Comparison of ENCODE assay signal across 8 cellular contexts in the genomic region with DNA sequence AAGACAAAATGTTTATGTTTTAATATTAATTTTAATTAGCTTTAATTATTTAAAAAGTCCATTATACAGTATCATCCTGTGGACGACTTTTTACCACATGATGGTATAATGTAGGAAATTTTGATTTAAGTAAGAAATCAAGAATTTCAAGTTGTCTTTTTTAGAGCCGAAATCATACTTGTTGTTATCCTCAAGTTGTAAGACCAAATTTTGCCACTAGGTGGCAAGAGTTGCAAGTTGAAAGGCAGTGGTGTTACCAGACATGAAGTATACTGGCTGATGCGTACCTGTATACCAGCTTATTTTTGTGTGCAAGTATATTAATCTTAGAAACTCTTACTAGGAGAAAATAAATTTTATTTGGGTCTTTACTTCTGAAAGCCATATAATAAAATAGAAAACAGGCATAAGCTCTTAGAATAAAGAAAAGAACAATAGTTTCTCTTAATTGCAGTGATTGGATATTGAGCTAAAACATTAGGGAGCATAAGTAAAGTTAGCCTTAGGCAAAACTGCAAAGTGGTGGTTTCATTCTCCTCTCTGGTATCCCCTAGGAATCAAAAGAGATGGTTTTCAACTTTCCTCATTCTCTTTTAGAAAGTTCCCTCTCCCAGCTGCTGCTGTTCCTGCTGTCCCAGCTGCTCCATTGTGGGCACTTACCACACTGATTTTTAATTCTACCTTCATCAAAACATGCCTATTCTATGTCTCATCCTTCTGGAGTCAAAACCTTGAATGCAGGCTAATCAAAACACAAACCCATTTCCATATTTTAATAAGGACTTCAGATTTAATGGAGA.
DNase-seq lines count a peak whose midpoint lies in the region; ATAC-seq and TF ChIP-seq lines count a peak whose summit lies in the region.

No MANE protein-coding gene starts in this region.

- H3K36me3 ChIP-seq in Karpas-422 (ENCODE audit: insufficient read depth, low read length) (no peaks in the 10 kb centered on the region), PC-3 (ENCODE audit: low read depth, low read length) (no peaks in the 10 kb centered on the region), mesendoderm (ENCODE audit: control insufficient read depth, insufficient read depth, low read length) (no peaks in the 10 kb centered on the region)

- no peak overlapping the region for H2AK5ac ChIP-seq in mesendoderm (ENCODE audit: low read length)

- DNase-seq in stimulated activated CD4-positive, alpha-beta T cell treated with anti-CD3 and anti-CD28 coated beads, Interleukin-15, amount 100 ng/mL, for 24 hours, result peak; percentile 15
- DNase-seq in stimulated activated CD4-positive, alpha-beta T cell treated with anti-CD3 and anti-CD28 coated beads, Interleukin-1b, Interleukin-23, amount 100 ng/mL, for 48 hours, result no peak
- DNase-seq in Karpas-422 (peak; percentile 82), PC-3 (peak; percentile 75), dorsolateral prefrontal cortex (peak in 2 of 10 donors; percentile 8 to 51), mesendoderm (peak; percentile 73)
- DNase-seq in NK-92 treated with Interleukin-12 subunit alpha and Interleukin-12 subunit beta, amount 100 ng/mL, for 24 hours (lab: John Stamatoyannopoulos, UW), result no peak

- H3F3A ChIP-seq in PC-3 (ENCODE audit: low read length, unreplicated experiment), result no peaks in the 10 kb centered on the region

- no peak overlapping the region for H2BK120ac ChIP-seq in mesendoderm (ENCODE audit: low read depth, low read length)

- peak; percentile 69 for TF ChIP-seq CTCF in PC-3 (conservative IDR thresholded peaks at IDR 0.05; ENCODE audit: low read depth, low read length)
- peak; percentile 65 to 88 (median 77) for TF ChIP-seq CTCF in dorsolateral prefrontal cortex (IDR thresholded peaks at IDR 0.05 in 54 of 56, conservative IDR thresholded peaks at IDR 0.05 in 2 of 56; ENCODE audit: low read depth in 1 of 56, partially characterized antibody in 56 of 56)

- no peaks in the 10 kb centered on the region for H3K79me1 ChIP-seq in mesendoderm (ENCODE audit: low read length)

- no CpG with 5 or more reads among the region's 3 CpGs for WGBS in mesendoderm (ENCODE audit: extremely low coverage, insufficient coverage, low lambda C conversion rate)

- no peak overlapping the region for H3K56ac ChIP-seq in mesendoderm (ENCODE audit: low read length)

- no peaks in the 10 kb centered on the region for H3K27me3 ChIP-seq in Karpas-422 (ENCODE audit: low read length)
- H3K27me3 ChIP-seq in PC-3 (ENCODE audit: low read length), result no peaks in the 10 kb centered on the region
- H3K27me3 ChIP-seq in dorsolateral prefrontal cortex, result no peaks in the 10 kb centered on the region
- H3K27me3 ChIP-seq in mesendoderm (ENCODE audit: insufficient read depth, low read length, poor library complexity), result no peaks in the 10 kb centered on the region

- no peak overlapping the region for H3K4me3 ChIP-seq in Karpas-422 (ENCODE audit: low read length)
- no peak overlapping the region for H3K4me3 ChIP-seq in PC-3 (ENCODE audit: low read length)
- no peak overlapping the region for H3K4me3 ChIP-seq in dorsolateral prefrontal cortex
- no peak overlapping the region for H3K4me3 ChIP-seq in mesendoderm (ENCODE audit: low read length)

- no peak overlapping the region for H2AFZ ChIP-seq in Karpas-422 (ENCODE audit: low read length)
- H2AFZ ChIP-seq in PC-3 (ENCODE audit: low read length), result no peak overlapping the region

- H3K4me1 ChIP-seq in Karpas-422 (ENCODE audit: low read length) (no peaks in the 10 kb centered on the region), PC-3 (ENCODE audit: insufficient read depth, low read length) (no peaks in the 10 kb centered on the region), mesendoderm (ENCODE audit: control insufficient read depth, low read depth, low read length) (no peaks in the 10 kb centered on the region)

- H4K8ac ChIP-seq in mesendoderm (ENCODE audit: low read depth, low read length), result no peak overlapping the region

- no peak overlapping the region for H3K4ac ChIP-seq in mesendoderm (ENCODE audit: low read depth, low read length)

- POLR2A ChIA-PET in PC-3 (lab: Charles Lee; ENCODE audit: unreplicated experiment), result no interaction called here

- H3K9ac ChIP-seq in Karpas-422 (ENCODE audit: low read length), result no peak overlapping the region
- no peak overlapping the region for H3K9ac ChIP-seq in PC-3 (ENCODE audit: low read length)
- no peak overlapping the region for H3K9ac ChIP-seq in mesendoderm (ENCODE audit: low read length)

- no peak overlapping the region for H2BK15ac ChIP-seq in mesendoderm (replicated peaks; ENCODE audit: low read depth)

- peak; percentile 86 for ATAC-seq in GM21825 (IDR thresholded peaks at IDR 0.05; ENCODE audit: unreplicated experiment)
- ATAC-seq in PC-3, result peak; percentile 67

- H3K79me2 ChIP-seq in Karpas-422 (ENCODE audit: low read length), result no peaks in the 10 kb centered on the region
- no peaks in the 10 kb centered on the region for H3K79me2 ChIP-seq in PC-3 (ENCODE audit: low read length)
- no peaks in the 10 kb centered on the region for H3K79me2 ChIP-seq in mesendoderm (ENCODE audit: control insufficient read depth, insufficient read depth, low read length)

- no peaks in the 10 kb centered on the region for H3K9me2 ChIP-seq in Karpas-422 (replicated peaks; ENCODE audit: insufficient read depth, low read length)
- H3K9me2 ChIP-seq in PC-3 (replicated peaks; ENCODE audit: low read length), result no peaks in the 10 kb centered on the region

- no peak overlapping the region for H3K27ac ChIP-seq in Karpas-422 (ENCODE audit: low read length)
- no peak overlapping the region for H3K27ac ChIP-seq in PC-3 (ENCODE audit: low read length)
- H3K27ac ChIP-seq in dorsolateral prefrontal cortex, result no peak overlapping the region
- H3K27ac ChIP-seq in mesendoderm (ENCODE audit: low read depth, low read length), result no peak overlapping the region

- no peaks in the 10 kb centered on the region for H3K9me3 ChIP-seq in Karpas-422 (ENCODE audit: low read length)
- H3K9me3 ChIP-seq in PC-3 (ENCODE audit: low read length), result no peaks in the 10 kb centered on the region

- CTCF ChIA-PET in PC-3 (lab: Charles Lee), result interaction anchor here (0.7 kb wide), 2 partner anchors 378 to 712 kb away, joined by 3 to 4 read pairs; no protein-coding TSS in a partner anchor

- H4K20me1 ChIP-seq in Karpas-422 (ENCODE audit: insufficient read depth, low read depth, low read length), result no peaks in the 10 kb centered on the region
- H4K20me1 ChIP-seq in PC-3 (ENCODE audit: low read length), result no peaks in the 10 kb centered on the region

- H3K23ac ChIP-seq in mesendoderm (ENCODE audit: low read length), result no peak overlapping the region

- intact Hi-C loops in PC-3 (cut with micrococcal nuclease) (loop anchor here (2.0 to 10.0 kb wide), 2 partner anchors 286 to 660 kb away; no protein-coding TSS in a partner anchor), dorsolateral prefrontal cortex (cut with DNase I) (loop anchor here (5.0 to 10.0 kb wide), 2 partner anchors 660 to 883 kb away; no protein-coding TSS in a partner anchor)

- no peak overlapping the region for H3K18ac ChIP-seq in mesendoderm (ENCODE audit: low read length)

- BruUV-seq in PC-3 (replicated peaks; lab: Mats Ljungman, UMichigan), result no TSS peak

- no peak overlapping the region for H4K5ac ChIP-seq in mesendoderm (ENCODE audit: low read length)

- H3K4me2 ChIP-seq in Karpas-422 (ENCODE audit: low read depth, low read length, poor library complexity, severe bottlenecking) (no peak overlapping the region), PC-3 (ENCODE audit: low read length) (no peak overlapping the region), mesendoderm (ENCODE audit: low read length) (no peak overlapping the region)

- no peak overlapping the region for H2BK5ac ChIP-seq in mesendoderm (ENCODE audit: low read length)

Comparison
In these comparisons a context has a peak if more than half of its experiments do, and no peak if none do; other contexts are left out.
1. DNase-seq: peak in stimulated activated CD4-positive, alpha-beta T cell treated with anti-CD3 and anti-CD28 coated beads, Interleukin-15, amount 100 ng/mL, for 24 hours (single experiment), Karpas-422 (single experiment), PC-3 (single experiment) and mesendoderm (single experiment); none in stimulated activated CD4-positive, alpha-beta T cell treated with anti-CD3 and anti-CD28 coated beads, Interleukin-1b, Interleukin-23, amount 100 ng/mL, for 48 hours (single experiment) and NK-92 treated with Interleukin-12 subunit alpha and Interleukin-12 subunit beta, amount 100 ng/mL, for 24 hours (single experiment).